ENCODE assay signal across 8 cellular contexts in the genomic region with DNA sequence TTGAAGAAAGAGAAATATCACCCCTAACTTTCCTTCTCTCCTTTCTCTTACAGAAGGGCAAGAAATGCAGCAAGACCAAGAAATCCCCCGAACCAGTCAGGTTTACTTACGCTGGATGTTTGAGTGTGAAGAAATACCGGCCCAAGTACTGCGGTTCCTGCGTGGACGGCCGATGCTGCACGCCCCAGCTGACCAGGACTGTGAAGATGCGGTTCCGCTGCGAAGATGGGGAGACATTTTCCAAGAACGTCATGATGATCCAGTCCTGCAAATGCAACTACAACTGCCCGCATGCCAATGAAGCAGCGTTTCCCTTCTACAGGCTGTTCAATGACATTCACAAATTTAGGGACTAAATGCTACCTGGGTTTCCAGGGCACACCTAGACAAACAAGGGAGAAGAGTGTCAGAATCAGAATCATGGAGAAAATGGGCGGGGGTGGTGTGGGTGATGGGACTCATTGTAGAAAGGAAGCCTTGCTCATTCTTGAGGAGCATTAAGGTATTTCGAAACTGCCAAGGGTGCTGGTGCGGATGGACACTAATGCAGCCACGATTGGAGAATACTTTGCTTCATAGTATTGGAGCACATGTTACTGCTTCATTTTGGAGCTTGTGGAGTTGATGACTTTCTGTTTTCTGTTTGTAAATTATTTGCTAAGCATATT. TPM values are rescaled to one million over a fixed set of nuclear protein-coding genes. Genes with fewer than 3 reads are reported as not detected.
A peak's percentile ranks its signal among the peaks of the same experiment; 100 is the strongest.
DNase-seq lines count a peak whose midpoint lies in the region; TF ChIP-seq lines count a peak whose summit lies in the region.

No MANE protein-coding gene starts in this region.

- H3K27ac ChIP-seq in HUES6 (ENCODE audit: low read depth, low read length): no peak overlapping the region
- peak overlapping the region; percentile 86 for H3K27ac ChIP-seq in mammary epithelial cell (ENCODE audit: insufficient read depth, low read depth, low read length)
- H3K27ac ChIP-seq in tibial artery: peak overlapping the region; percentile 99
- H3K27ac ChIP-seq in WERI-Rb-1: no peak overlapping the region

- H3K36me3 ChIP-seq in HUES6 (ENCODE audit: control insufficient read depth, insufficient read depth, low read length): peaks cover 28% of the 10 kb centered on the region
- peaks cover 25% of the 10 kb centered on the region for H3K36me3 ChIP-seq in mammary epithelial cell (ENCODE audit: insufficient read depth, low read length)
- H3K36me3 ChIP-seq in tibial artery: peaks cover 10 to 25% (median 18%) of the 10 kb centered on the region in 3 donors
- no peaks in the 10 kb centered on the region for H3K36me3 ChIP-seq in WERI-Rb-1

- TF ChIP-seq CTCF in mammary epithelial cell (conservative IDR thresholded peaks at IDR 0.05 in 1 of 2, IDR thresholded peaks at IDR 0.05 in 1 of 2; ENCODE audit: extremely low read depth in 1 of 2, insufficient read depth in 1 of 2, low read depth in 1 of 2, low read length in 2 of 2) (no peak), tibial artery (IDR thresholded peaks at IDR 0.05) (no peak), WERI-Rb-1 (IDR thresholded peaks at IDR 0.05; ENCODE audit: low read depth, low read length) (no peak)

- H3K79me2 ChIP-seq in mammary epithelial cell (ENCODE audit: insufficient read depth, low read length): peaks cover 28% of the 10 kb centered on the region

- H2AFZ ChIP-seq in mammary epithelial cell (ENCODE audit: low read depth, low read length): no peak overlapping the region

- H3K9ac ChIP-seq in HUES6 (ENCODE audit: low read length) (peak overlapping the region; percentile 100), mammary epithelial cell (ENCODE audit: insufficient read depth, low read length) (peak overlapping the region; percentile 34)

- CTCF ChIA-PET in mammary epithelial cell (lab: Charles Lee; ENCODE audit: low non-redundant PET): interaction anchor here (0.5 to 0.6 kb wide), 2 partner anchors 110 to 239 kb away, joined by 4 read pairs; no protein-coding TSS in a partner anchor

- BruUV-seq in mammary epithelial cell (replicated peaks; lab: Mats Ljungman, UMichigan): no TSS peak

- H3K4me3 ChIP-seq in HUES6 (ENCODE audit: low read depth, low read length) (peak overlapping the region; percentile 95), mammary epithelial cell (replicated peaks in 1 of 3; ENCODE audit: insufficient read depth in 1 of 3, low read depth in 2 of 3, low read length in 3 of 3) (peak overlapping the region; percentile 86 to 95 (median 92)), tibial artery (peak overlapping the region; percentile 85 to 91), WERI-Rb-1 (ENCODE audit: low read depth, low read length) (no peak overlapping the region)

- in situ Hi-C loops in mammary epithelial cell (cut with MboI; ENCODE audit: low sequenced_read_pairs in 2 of 2): loop anchor here in 1 of 2 donors (25.0 kb wide), 1 partner anchor 271 kb away; no protein-coding TSS in a partner anchor

- H3K4me1 ChIP-seq in HUES6 (ENCODE audit: control insufficient read depth, insufficient read depth, low read length): peaks cover 54% of the 10 kb centered on the region
- H3K4me1 ChIP-seq in mammary epithelial cell (ENCODE audit: insufficient read depth, low read length): peaks cover 38% of the 10 kb centered on the region
- peaks cover 0 to 51% (median 16%) of the 10 kb centered on the region in 4 donors for H3K4me1 ChIP-seq in tibial artery

- intact Hi-C loops in mammary epithelial cell (cut with micrococcal nuclease) (loop anchor here (1.0 to 5.0 kb wide), 3 partner anchors 186 to 256 kb away; no protein-coding TSS in a partner anchor), tibial artery (cut with DNase I; ENCODE audit: low total_unique reads) (loop anchor here (2.0 to 10.0 kb wide), 2 partner anchors 122 to 274 kb away; a partner anchor contains a TSS)

- H4K20me1 ChIP-seq in mammary epithelial cell (ENCODE audit: insufficient read depth, low read length): no peaks in the 10 kb centered on the region

- peak overlapping the region; percentile 81 for H3K4me2 ChIP-seq in mammary epithelial cell (ENCODE audit: insufficient read depth, low read depth, low read length)

- peak; percentile 20 for DNase-seq in mammary epithelial cell
- peak; percentile 69 for DNase-seq in kidney tubule cell (ENCODE audit: low spot score)
- no peak for DNase-seq in tibial artery
- no peak for DNase-seq in WERI-Rb-1
- DNase-seq in AG20443 (ENCODE audit: low spot score): no peak
- DNase-seq in COLO829 (ENCODE audit: low spot score): no peak
- DNase-seq in RPMI8226: no peak

- H3K27me3 ChIP-seq in HUES6 (ENCODE audit: control insufficient read depth, insufficient read depth, low read length): peaks cover 17% of the 10 kb centered on the region
- no peaks in the 10 kb centered on the region for H3K27me3 ChIP-seq in mammary epithelial cell (ENCODE audit: insufficient read depth, low read length)
- no peaks in the 10 kb centered on the region for H3K27me3 ChIP-seq in tibial artery
- H3K27me3 ChIP-seq in WERI-Rb-1 (ENCODE audit: insufficient read depth, low read depth, severe bottlenecking): no peaks in the 10 kb centered on the region

- H3K9me3 ChIP-seq in HUES6 (ENCODE audit: control insufficient read depth, insufficient read depth, low read depth, low read length) (no peaks in the 10 kb centered on the region), mammary epithelial cell (replicated peaks; ENCODE audit: insufficient read depth, low read length) (no peaks in the 10 kb centered on the region), tibial artery (no peaks in the 10 kb centered on the region), WERI-Rb-1 (ENCODE audit: severe bottlenecking) (no peaks in the 10 kb centered on the region)

- dilution Hi-C loops in mammary epithelial cell (cut with HindIII; ENCODE audit: low sequenced_read_pairs): loop anchor here (5.0 kb wide), 1 partner anchor 101 kb away; no protein-coding TSS in a partner anchor

- 73% methylated on average over 16 of the region's 18 CpGs for WGBS in mammary epithelial cell (ENCODE audit: low coverage, missing lambda C conversion rate)

RNA-seq across cellular contexts. Expression of a gene that starts 2.3 kb away (rescaled TPM):
- 100 to 1,000 TPM in 1 of 2 donors, 10 to 100 TPM in 1; 59.7 to 164 TPM for total RNA-seq in mammary epithelial cell
- 83.8 TPM for polyA plus RNA-seq in mammary epithelial cell
- polyA minus RNA-seq in mammary epithelial cell: 130 TPM

Comparison
In these comparisons a context has a peak if more than half of its experiments do, and no peak if none do; other contexts are left out.
1. H3K27ac ChIP-seq: peak in mammary epithelial cell (single experiment) and tibial artery (2 of 2); none in HUES6 (single experiment) and WERI-Rb-1 (single experiment).
2. DNase-seq: peak in mammary epithelial cell (single experiment) and kidney tubule cell (single experiment); none in tibial artery (0 of 2), WERI-Rb-1 (single experiment), AG20443 (single experiment), COLO829 (single experiment) and RPMI8226 (single experiment).